21 cellular contexts compared by ENCODE assay signal in the genomic region with DNA sequence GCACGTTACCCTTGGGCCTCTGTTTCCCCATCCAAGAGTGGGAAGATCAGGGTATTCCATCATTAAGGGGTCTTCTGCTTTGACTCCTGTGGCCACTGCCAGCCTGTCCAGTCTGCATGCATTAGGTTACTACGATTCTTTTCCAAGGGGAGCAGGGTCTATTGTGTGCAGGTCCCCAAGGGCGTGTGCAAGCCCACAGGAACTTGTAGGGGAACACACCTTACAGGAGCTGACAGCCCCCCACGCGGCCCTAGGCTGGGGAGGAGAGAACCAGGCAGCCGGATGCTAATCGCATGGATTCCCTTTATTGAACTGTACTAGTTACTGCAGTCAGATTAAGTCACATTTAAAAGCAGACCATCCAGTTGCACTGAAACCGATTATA.
"Had no signal": no experiment of that assay in that cellular context is flagged by ENCODE, and none has a peak within 500 bp of the region (broad histone marks: within the 10 kb centered on the region; RNA-seq: fewer than 3 reads in every experiment).

No MANE protein-coding gene starts in this region.

- H3K4me3 Mint-ChIP-seq: activated CD4-positive, alpha-beta T cell treated with anti-CD3 and anti-CD28 coated beads, Interleukin-2, amount 10 ng/mL, durations not matched to agents 24 days and 14 days; activated naive CD4-positive, alpha-beta T cell treated with anti-CD3 and anti-CD28 coated beads, Interleukin-2, amount 10 ng/mL, durations not matched to agents 7 days and 5 days; activated naive CD8-positive, alpha-beta T cell treated with anti-CD3 and anti-CD28 coated beads for 36 hours; activated T-cell treated with anti-CD3 and anti-CD28 coated beads, Interleukin-2, amount 50 U/mL, for 72 hours; T-helper 1 cell treated with Interleukin-12 subunit alpha and Interleukin-12 subunit beta and Interleukin-4 antibody, amounts not matched to agents 30 μg/mL and 1 μg/mL, for 36 hours had no signal

- H3K4me2 ChIP-seq: KMS-11 had no signal

- H3K4me3 ChIP-seq: cardiac muscle cell, MG63 had no signal

- H3K27me3 ChIP-seq: brain microvascular endothelial cell, cardiac muscle cell, MG63 had no signal

- H3K27ac ChIP-seq: brain microvascular endothelial cell, cardiac muscle cell, KMS-11 had no signal

- ATAC-seq: activated T-cell treated with anti-CD3 and anti-CD28 coated beads, Interleukin-2, amount 50 U/mL, for 72 hours; PC-3 had no signal

- H3K9me3 ChIP-seq: MG63 had no signal

- H3K36me3 ChIP-seq: brain microvascular endothelial cell, cardiac muscle cell, MG63 had no signal

- H3K27ac Mint-ChIP-seq: activated CD4-positive, alpha-beta T cell treated with anti-CD3 and anti-CD28 coated beads, Interleukin-2, amount 10 ng/mL, durations not matched to agents 24 days and 14 days; activated naive CD4-positive, alpha-beta T cell treated with anti-CD3 and anti-CD28 coated beads, Interleukin-2, amount 10 ng/mL, durations not matched to agents 7 days and 5 days; activated naive CD8-positive, alpha-beta T cell treated with anti-CD3 and anti-CD28 coated beads for 36 hours; activated T-cell treated with anti-CD3 and anti-CD28 coated beads, Interleukin-2, amount 50 U/mL, for 72 hours; activated T-helper 2 cell treated with anti-CD3 and anti-CD28 coated beads, Interferon-gamma antibody, Interleukin-2, Interleukin-4, amounts not matched to agents 10 μg/mL and 5 μg/mL and 100 μg/mL, durations not matched to agents 14 hours and 24 hours and 36 hours; T-helper 1 cell treated with Interleukin-12 subunit alpha and Interleukin-12 subunit beta and Interleukin-4 antibody, amounts not matched to agents 30 μg/mL and 1 μg/mL, for 36 hours had no signal

- H3K4me1 Mint-ChIP-seq: activated CD4-positive, alpha-beta T cell treated with anti-CD3 and anti-CD28 coated beads, Interleukin-2, amount 10 ng/mL, durations not matched to agents 24 days and 14 days; activated naive CD4-positive, alpha-beta T cell treated with anti-CD3 and anti-CD28 coated beads, Interleukin-2, amount 10 ng/mL, durations not matched to agents 7 days and 5 days; activated naive CD8-positive, alpha-beta T cell treated with anti-CD3 and anti-CD28 coated beads for 36 hours had no signal

- DNase-seq: activated CD4-positive, alpha-beta T cell treated with anti-CD3 and anti-CD28 coated beads for 1 hour; activated CD4-positive, alpha-beta T cell treated with anti-CD3 and anti-CD28 coated beads, Interleukin-2, amount 10 ng/mL, durations not matched to agents 24 days and 14 days; activated CD4-positive, alpha-beta T cell treated with anti-CD3 and anti-CD28 coated beads, Interleukin-2, amount 50 U/mL, for 48 hours; activated CD8-positive, alpha-beta memory T cell treated with anti-CD3 and anti-CD28 coated beads for 24 hours; activated gamma-delta T cell treated with Interleukin-2 at 50 U/mL for 16 hours; activated naive CD8-positive, alpha-beta T cell treated with anti-CD3 and anti-CD28 coated beads for 36 hours; activated T-cell treated with anti-CD3 and anti-CD28 coated beads, Interleukin-2, amount 50 U/mL, for 72 hours; brain microvascular endothelial cell; MG63; MV-4-11; NCI-H1417 treated with DMSO at 0.1 percent for 48 hours; NCI-H2029 treated with DMSO at 0.1 percent for 48 hours; NCI-H345; NCI-H510A; PC-3; SHP77 treated with DMSO at 0.1 percent for 48 hours had no signal

- H3K9ac ChIP-seq: KMS-11 had no signal

- H3K9me3 Mint-ChIP-seq: activated CD4-positive, alpha-beta T cell treated with anti-CD3 and anti-CD28 coated beads, Interleukin-2, amount 10 ng/mL, durations not matched to agents 24 days and 14 days; activated naive CD4-positive, alpha-beta T cell treated with anti-CD3 and anti-CD28 coated beads, Interleukin-2, amount 10 ng/mL, durations not matched to agents 7 days and 5 days; activated naive CD8-positive, alpha-beta T cell treated with anti-CD3 and anti-CD28 coated beads for 36 hours; activated T-cell treated with anti-CD3 and anti-CD28 coated beads, Interleukin-2, amount 50 U/mL, for 72 hours; activated T-helper 2 cell treated with anti-CD3 and anti-CD28 coated beads, Interferon-gamma antibody, Interleukin-2, Interleukin-4, amounts not matched to agents 10 μg/mL and 5 μg/mL and 100 μg/mL, durations not matched to agents 14 hours and 24 hours and 36 hours; T-helper 1 cell treated with Interleukin-12 subunit alpha and Interleukin-12 subunit beta and Interleukin-4 antibody, amounts not matched to agents 30 μg/mL and 1 μg/mL, for 36 hours had no signal

- H3K27me3 Mint-ChIP-seq: activated naive CD8-positive, alpha-beta T cell treated with anti-CD3 and anti-CD28 coated beads for 36 hours had no signal

- H3K36me3 Mint-ChIP-seq: activated naive CD4-positive, alpha-beta T cell treated with anti-CD3 and anti-CD28 coated beads, Interleukin-2, amount 10 ng/mL, durations not matched to agents 7 days and 5 days; activated naive CD8-positive, alpha-beta T cell treated with anti-CD3 and anti-CD28 coated beads for 36 hours had no signal
